19 cellular contexts compared by ENCODE assay signal in genomic region chr22:22638313-22638712, GRCh38. TPM values are rescaled to one million over a fixed set of nuclear protein-coding genes. Genes with fewer than 3 reads are reported as not detected.
"Had no signal": no experiment of that assay in that cellular context is flagged by ENCODE, and none has a peak within 500 bp of the region (broad histone marks: within the 10 kb centered on the region; RNA-seq: fewer than 3 reads in every experiment).

No MANE protein-coding gene starts in this region.

RNA-seq across cellular contexts. Expression of gene GGTLC2, which starts 6.1 kb away (rescaled TPM):
- total RNA-seq: activated CD4-positive, alpha-beta memory T cell treated with anti-CD3 and anti-CD28 coated beads, Interleukin-2, amount 10 ng/mL, durations not matched to agents 7 days and 5 days; activated CD4-positive, alpha-beta T cell treated with anti-CD3 and anti-CD28 coated beads, Interleukin-2, amount 10 ng/mL, durations not matched to agents 7 days and 5 days; activated naive CD4-positive, alpha-beta T cell treated with anti-CD3 and anti-CD28 coated beads, Interleukin-2, amount 50 U/mL, for 72 hours; activated naive CD8-positive, alpha-beta T cell treated with anti-CD3 and anti-CD28 coated beads, Interleukin-2, amount 10 ng/mL, durations not matched to agents 7 days and 5 days; activated T-cell treated with anti-CD3 and anti-CD28 coated beads, Interleukin-2, amount 50 U/mL, for 72 hours; ascending aorta; breast epithelium; cardiac muscle cell; cerebellum; endothelial cell of umbilical vein; esophagus squamous epithelium; fibroblast of lung; fibroblast of villous mesenchyme; gastroesophageal sphincter; glomerular endothelial cell; heart right ventricle; T-helper 2 cell treated with Interferon-gamma antibody and Interleukin-4, amounts not matched to agents 100 ng/mL and 5 ng/mL, for 36 hours; WTC11 had no signal
- polyA plus RNA-seq: cardiac muscle cell, endothelial cell of umbilical vein, esophagus, fibroblast of lung, heart right ventricle had no signal
